ENCODE assay signal across 2 cellular contexts in genomic region chr13:73422973-73423372, GRCh38.
TF ChIP-seq lines count a peak whose summit lies in the region.

No MANE protein-coding gene starts in this region.

TF ChIP-seq in HCT116, 20 proteins besides CTCF, POLR2A, EP300 and RAD21:
- TF ChIP-seq EZH2phosphoT487 (IDR thresholded peaks at IDR 0.05; ENCODE audit: borderline replicate concordance) (no peak), REST (IDR thresholded peaks at IDR 0.05; ENCODE audit: low read depth) (no peak), ZBTB33 (IDR thresholded peaks at IDR 0.05; ENCODE audit: extremely low read depth, insufficient replicate concordance, low read length) (no peak), SIN3A (IDR thresholded peaks at IDR 0.05; ENCODE audit: low read depth) (no peak), POLR2AphosphoS5 (IDR thresholded peaks at IDR 0.05; ENCODE audit: low read depth, low read length) (no peak), SRF (IDR thresholded peaks at IDR 0.05; ENCODE audit: low read depth) (no peak), YY1 (IDR thresholded peaks at IDR 0.05; ENCODE audit: extremely low read depth, insufficient replicate concordance, low read depth, low read length) (no peak)

TF ChIP-seq in GM23338, 12 proteins besides CTCF, POLR2A, EP300 and RAD21:
- TF ChIP-seq ZNF462 (CRISPR knock-in tag; IDR thresholded peaks at IDR 0.05) (no peak), ZNF331 (CRISPR knock-in tag; IDR thresholded peaks at IDR 0.05; ENCODE audit: low read depth) (no peak), NANOG (IDR thresholded peaks at IDR 0.05; ENCODE audit: borderline replicate concordance) (no peak), ZNF114 (CRISPR knock-in tag; IDR thresholded peaks at IDR 0.05) (no peak), EZH2phosphoT487 (IDR thresholded peaks at IDR 0.05; ENCODE audit: unreplicated experiment) (no peak), JUNB (IDR thresholded peaks at IDR 0.05; ENCODE audit: unreplicated experiment) (no peak), POLR2AphosphoS5 (IDR thresholded peaks at IDR 0.05; ENCODE audit: low read depth) (no peak), CREB1 (CRISPR knock-in tag; IDR thresholded peaks at IDR 0.05; ENCODE audit: low read depth) (no peak), ETS1 (IDR thresholded peaks at IDR 0.05) (no peak), REST (IDR thresholded peaks at IDR 0.05; ENCODE audit: unreplicated experiment) (no peak), STAT1 (IDR thresholded peaks at IDR 0.05; ENCODE audit: unreplicated experiment) (no peak), EZH2 (IDR thresholded peaks at IDR 0.05; ENCODE audit: low read depth, unreplicated experiment) (no peak)
